ENCODE assay signal across 1 cellular context in genomic region chr15:69160141-69160975, GRCh38.
TF ChIP-seq lines count a peak whose summit lies in the region.

TSS of gene GLCE (plus strand) at chr15:69160635. CDS start at chr15:69255807, 95,172 bp downstream.

TF ChIP-seq in GM12878, 131 proteins besides CTCF, POLR2A, EP300 and RAD21 (continued from another document):
- TF ChIP-seq, protein P1, sequence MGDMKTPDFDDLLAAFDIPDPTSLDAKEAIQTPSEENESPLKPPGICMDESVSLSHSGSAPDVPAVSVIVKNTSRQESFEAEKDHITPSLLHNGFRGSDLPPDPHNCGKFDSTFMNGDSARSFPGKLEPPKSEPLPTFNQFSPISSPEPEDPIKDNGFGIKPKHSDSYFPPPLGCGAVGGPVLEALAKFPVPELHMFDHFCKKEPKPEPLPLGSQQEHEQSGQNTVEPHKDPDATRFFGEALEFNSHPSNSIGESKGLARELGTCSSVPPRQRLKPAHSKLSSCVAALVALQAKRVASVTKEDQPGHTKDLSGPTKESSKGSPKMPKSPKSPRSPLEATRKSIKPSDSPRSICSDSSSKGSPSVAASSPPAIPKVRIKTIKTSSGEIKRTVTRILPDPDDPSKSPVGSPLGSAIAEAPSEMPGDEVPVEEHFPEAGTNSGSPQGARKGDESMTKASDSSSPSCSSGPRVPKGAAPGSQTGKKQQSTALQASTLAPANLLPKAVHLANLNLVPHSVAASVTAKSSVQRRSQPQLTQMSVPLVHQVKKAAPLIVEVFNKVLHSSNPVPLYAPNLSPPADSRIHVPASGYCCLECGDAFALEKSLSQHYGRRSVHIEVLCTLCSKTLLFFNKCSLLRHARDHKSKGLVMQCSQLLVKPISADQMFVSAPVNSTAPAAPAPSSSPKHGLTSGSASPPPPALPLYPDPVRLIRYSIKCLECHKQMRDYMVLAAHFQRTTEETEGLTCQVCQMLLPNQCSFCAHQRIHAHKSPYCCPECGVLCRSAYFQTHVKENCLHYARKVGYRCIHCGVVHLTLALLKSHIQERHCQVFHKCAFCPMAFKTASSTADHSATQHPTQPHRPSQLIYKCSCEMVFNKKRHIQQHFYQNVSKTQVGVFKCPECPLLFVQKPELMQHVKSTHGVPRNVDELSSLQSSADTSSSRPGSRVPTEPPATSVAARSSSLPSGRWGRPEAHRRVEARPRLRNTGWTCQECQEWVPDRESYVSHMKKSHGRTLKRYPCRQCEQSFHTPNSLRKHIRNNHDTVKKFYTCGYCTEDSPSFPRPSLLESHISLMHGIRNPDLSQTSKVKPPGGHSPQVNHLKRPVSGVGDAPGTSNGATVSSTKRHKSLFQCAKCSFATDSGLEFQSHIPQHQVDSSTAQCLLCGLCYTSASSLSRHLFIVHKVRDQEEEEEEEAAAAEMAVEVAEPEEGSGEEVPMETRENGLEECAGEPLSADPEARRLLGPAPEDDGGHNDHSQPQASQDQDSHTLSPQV (IDR thresholded peaks at IDR 0.05) = no peak
- TF ChIP-seq CREM (IDR thresholded peaks at IDR 0.05; ENCODE audit: low read depth) = peak; percentile 70
- TF ChIP-seq NBN (IDR thresholded peaks at IDR 0.05) = peak; percentile 84; the same call in 1 of the 2 replicates
- peak; percentile 96 for TF ChIP-seq PBX3 (IDR thresholded peaks at IDR 0.05; ENCODE audit: insufficient replicate concordance, low read depth, low read length)
- TF ChIP-seq CHD2 (IDR thresholded peaks at IDR 0.05; ENCODE audit: borderline replicate concordance, low read depth, low read length) = peak; percentile 99
- no peak for TF ChIP-seq SRF (IDR thresholded peaks at IDR 0.05; ENCODE audit: low read depth in 2 of 2, low read length in 2 of 2)
- TF ChIP-seq CBFB (IDR thresholded peaks at IDR 0.05; ENCODE audit: low read depth) = peak; percentile 56; the same call in 1 of the 2 replicates
- TF ChIP-seq CBX3 (IDR thresholded peaks at IDR 0.05; ENCODE audit: borderline replicate concordance, low read depth) = no peak
- TF ChIP-seq RCOR1 (conservative IDR thresholded peaks at IDR 0.05; ENCODE audit: low read depth, low read length) = peak; percentile 95; the same call in 1 of the 2 replicates
- TF ChIP-seq GABPA (IDR thresholded peaks at IDR 0.05; ENCODE audit: low read depth) = no peak
- TF ChIP-seq SUPT20H (IDR thresholded peaks at IDR 0.05; ENCODE audit: borderline replicate concordance, control insufficient read depth, low read depth, low read length) = no peak
- TF ChIP-seq, protein P2, sequence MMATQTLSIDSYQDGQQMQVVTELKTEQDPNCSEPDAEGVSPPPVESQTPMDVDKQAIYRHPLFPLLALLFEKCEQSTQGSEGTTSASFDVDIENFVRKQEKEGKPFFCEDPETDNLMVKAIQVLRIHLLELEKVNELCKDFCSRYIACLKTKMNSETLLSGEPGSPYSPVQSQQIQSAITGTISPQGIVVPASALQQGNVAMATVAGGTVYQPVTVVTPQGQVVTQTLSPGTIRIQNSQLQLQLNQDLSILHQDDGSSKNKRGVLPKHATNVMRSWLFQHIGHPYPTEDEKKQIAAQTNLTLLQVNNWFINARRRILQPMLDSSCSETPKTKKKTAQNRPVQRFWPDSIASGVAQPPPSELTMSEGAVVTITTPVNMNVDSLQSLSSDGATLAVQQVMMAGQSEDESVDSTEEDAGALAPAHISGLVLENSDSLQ (IDR thresholded peaks at IDR 0.05) = peak; percentile 99
- TF ChIP-seq IKZF1 (conservative IDR thresholded peaks at IDR 0.05) = peak; percentile 80
- peak; percentile 94 for TF ChIP-seq DPF2 (IDR thresholded peaks at IDR 0.05)
- peak; percentile 47; the same call in 1 of the 2 replicates for TF ChIP-seq TCF12 (IDR thresholded peaks at IDR 0.05; ENCODE audit: low read depth, low read length)
- peak; percentile 55 for TF ChIP-seq RUNX3 (IDR thresholded peaks at IDR 0.05; ENCODE audit: low read length)
- peak; percentile 54 for TF ChIP-seq BACH1 (IDR thresholded peaks at IDR 0.05; ENCODE audit: borderline replicate concordance)
- peak; percentile 55; the same call in 1 of the 2 replicates for TF ChIP-seq IRF5 (IDR thresholded peaks at IDR 0.05; ENCODE audit: borderline replicate concordance)
- 0 out of 2 replicates have a peak, but pooled peaks have one; percentile 33 for TF ChIP-seq ZNF207 (IDR thresholded peaks at IDR 0.05; ENCODE audit: borderline replicate concordance)
- TF ChIP-seq SUZ12 (IDR thresholded peaks at IDR 0.05; ENCODE audit: unreplicated experiment) = peak; percentile 43
- TF ChIP-seq E2F8 (IDR thresholded peaks at IDR 0.05; ENCODE audit: low read depth, partially characterized antibody) = no peak
- peak in 1 of 2 experiments; percentile 40; a peak in 1 of 4 replicates for TF ChIP-seq BHLHE40 (IDR thresholded peaks at IDR 0.05; ENCODE audit: borderline replicate concordance in 1 of 2, low read depth in 2 of 2, low read length in 1 of 2)
- TF ChIP-seq BRCA1 (IDR thresholded peaks at IDR 0.05; ENCODE audit: low read depth, low read length) = peak; percentile 91
- peak; percentile 50; the same call in 1 of the 2 replicates for TF ChIP-seq HDGF (IDR thresholded peaks at IDR 0.05)
- no peak for TF ChIP-seq MEF2B (IDR thresholded peaks at IDR 0.05; ENCODE audit: partially characterized antibody, poor library complexity, severe bottlenecking)
- TF ChIP-seq, protein P3, sequence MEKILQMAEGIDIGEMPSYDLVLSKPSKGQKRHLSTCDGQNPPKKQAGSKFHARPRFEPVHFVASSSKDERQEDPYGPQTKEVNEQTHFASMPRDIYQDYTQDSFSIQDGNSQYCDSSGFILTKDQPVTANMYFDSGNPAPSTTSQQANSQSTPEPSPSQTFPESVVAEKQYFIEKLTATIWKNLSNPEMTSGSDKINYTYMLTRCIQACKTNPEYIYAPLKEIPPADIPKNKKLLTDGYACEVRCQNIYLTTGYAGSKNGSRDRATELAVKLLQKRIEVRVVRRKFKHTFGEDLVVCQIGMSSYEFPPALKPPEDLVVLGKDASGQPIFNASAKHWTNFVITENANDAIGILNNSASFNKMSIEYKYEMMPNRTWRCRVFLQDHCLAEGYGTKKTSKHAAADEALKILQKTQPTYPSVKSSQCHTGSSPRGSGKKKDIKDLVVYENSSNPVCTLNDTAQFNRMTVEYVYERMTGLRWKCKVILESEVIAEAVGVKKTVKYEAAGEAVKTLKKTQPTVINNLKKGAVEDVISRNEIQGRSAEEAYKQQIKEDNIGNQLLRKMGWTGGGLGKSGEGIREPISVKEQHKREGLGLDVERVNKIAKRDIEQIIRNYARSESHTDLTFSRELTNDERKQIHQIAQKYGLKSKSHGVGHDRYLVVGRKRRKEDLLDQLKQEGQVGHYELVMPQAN (conservative IDR thresholded peaks at IDR 0.05) = 0 out of 2 replicates have a peak, but pooled peaks have one; percentile 34
- TF ChIP-seq, protein P4, sequence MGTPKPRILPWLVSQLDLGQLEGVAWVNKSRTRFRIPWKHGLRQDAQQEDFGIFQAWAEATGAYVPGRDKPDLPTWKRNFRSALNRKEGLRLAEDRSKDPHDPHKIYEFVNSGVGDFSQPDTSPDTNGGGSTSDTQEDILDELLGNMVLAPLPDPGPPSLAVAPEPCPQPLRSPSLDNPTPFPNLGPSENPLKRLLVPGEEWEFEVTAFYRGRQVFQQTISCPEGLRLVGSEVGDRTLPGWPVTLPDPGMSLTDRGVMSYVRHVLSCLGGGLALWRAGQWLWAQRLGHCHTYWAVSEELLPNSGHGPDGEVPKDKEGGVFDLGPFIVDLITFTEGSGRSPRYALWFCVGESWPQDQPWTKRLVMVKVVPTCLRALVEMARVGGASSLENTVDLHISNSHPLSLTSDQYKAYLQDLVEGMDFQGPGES (IDR thresholded peaks at IDR 0.05) = peak; percentile 72
- peak; percentile 72; the same call in 1 of the 2 replicates for TF ChIP-seq POLR2AphosphoS5 (IDR thresholded peaks at IDR 0.05; ENCODE audit: low read length)
- 0 out of 2 replicates have a peak, but pooled peaks have one; percentile 62 for TF ChIP-seq RB1 (IDR thresholded peaks at IDR 0.05; ENCODE audit: borderline replicate concordance)
- peak; percentile 58; the same call in 1 of the 2 replicates for TF ChIP-seq CREB1 (IDR thresholded peaks at IDR 0.05; ENCODE audit: low read depth)
- peak; percentile 92 for TF ChIP-seq ATF7 (IDR thresholded peaks at IDR 0.05; ENCODE audit: low read depth)
- TF ChIP-seq TCF3 (IDR thresholded peaks at IDR 0.05; ENCODE audit: borderline replicate concordance, insufficient read depth, low read depth, low read length) = no peak
- TF ChIP-seq IKZF2 (IDR thresholded peaks at IDR 0.05) = no peak; a peak in 1 of 4 replicates
- TF ChIP-seq REST (IDR thresholded peaks at IDR 0.05; ENCODE audit: low read depth, low read length) = no peak
- TF ChIP-seq BMI1 (IDR thresholded peaks at IDR 0.05; ENCODE audit: borderline replicate concordance) = peak; percentile 87
- peak; percentile 4; the same call in 1 of the 2 replicates for TF ChIP-seq MTA2 (IDR thresholded peaks at IDR 0.05; ENCODE audit: low read depth)
- TF ChIP-seq NFYA (IDR thresholded peaks at IDR 0.05; ENCODE audit: borderline replicate concordance, low read depth, low read length) = peak; percentile 21
- no peak for TF ChIP-seq BCL3 (IDR thresholded peaks at IDR 0.05; ENCODE audit: borderline replicate concordance, insufficient read depth, low read depth, low read length, poor library complexity, severe bottlenecking)
- peak; percentile 78 for TF ChIP-seq TAF1 (IDR thresholded peaks at IDR 0.05; ENCODE audit: borderline replicate concordance, low read depth, low read length)
- TF ChIP-seq SPI1 (IDR thresholded peaks at IDR 0.05; ENCODE audit: borderline replicate concordance, insufficient read depth, low read depth, low read length) = 0 out of 2 replicates have a peak, but pooled peaks have one; percentile 23
